Comparison of ENCODE assay signal across 8 cellular contexts in genomic region chr20:49282584-49283171, GRCh38. TPM values are rescaled to one million over a fixed set of nuclear protein-coding genes. Genes with fewer than 3 reads are reported as not detected.
A peak's percentile ranks its signal among the peaks of the same experiment; 100 is the strongest.
DNase-seq lines count a peak whose midpoint lies in the region; ATAC-seq, FAIRE-seq and TF ChIP-seq lines count a peak whose summit lies in the region.
"Had no signal": no experiment of that assay in that cellular context is flagged by ENCODE, and none has a peak within 500 bp of the region (broad histone marks: within the 10 kb centered on the region; RNA-seq: fewer than 3 reads in every experiment).

No MANE protein-coding gene starts in this region.

- H3K36me3 ChIP-seq in GM06990 (ENCODE audit: control insufficient read depth, insufficient read depth, low read length): peaks cover 60% of the 10 kb centered on the region
- H3K36me3 ChIP-seq in neural progenitor cell: peaks cover 24% of the 10 kb centered on the region

- H3K4me1 Mint-ChIP-seq in central memory CD8-positive, alpha-beta T cell: peaks cover 80% of the 10 kb centered on the region
- H3K4me1 Mint-ChIP-seq in neural progenitor cell: peaks cover 53% of the 10 kb centered on the region

- FAIRE-seq in RCC 7860 (lab: Jason Lieb, UNC): no peak

- peaks cover 92% of the 10 kb centered on the region for H4K20me1 ChIP-seq in neural progenitor cell (ENCODE audit: low read depth)

- H3K4me3 ChIP-seq in GM06990 (replicated peaks; ENCODE audit: low read depth, low read length) (peak overlapping the region; percentile 98), neural progenitor cell (peak overlapping the region; percentile 84)

- peak overlapping the region; percentile 95 for H3K4me2 ChIP-seq in neural progenitor cell

- no peak for ATAC-seq in central memory CD8-positive, alpha-beta T cell (replicated peaks; ENCODE audit: extremely low read depth, poor library complexity, severe bottlenecking)
- ATAC-seq in GM19023 (IDR thresholded peaks at IDR 0.05; ENCODE audit: unreplicated experiment): no peak

- peak overlapping the region; percentile 100 for H3K4me3 Mint-ChIP-seq in central memory CD8-positive, alpha-beta T cell
- H3K4me3 Mint-ChIP-seq in neural progenitor cell: peak overlapping the region; percentile 69

- TF ChIP-seq CTCF in GM06990 (IDR thresholded peaks at IDR 0.05; ENCODE audit: insufficient read depth, low read length, poor library complexity, severe bottlenecking) (no peak), neural progenitor cell (IDR thresholded peaks at IDR 0.05) (no peak)

- H3K27me3 ChIP-seq in GM06990 (replicated peaks; ENCODE audit: control insufficient read depth, insufficient read depth, low read length) (no peaks in the 10 kb centered on the region), neural progenitor cell (no peaks in the 10 kb centered on the region)

- H3K27ac Mint-ChIP-seq in central memory CD8-positive, alpha-beta T cell (ENCODE audit: low read depth): peak overlapping the region; percentile 98
- H3K27ac Mint-ChIP-seq in neural progenitor cell: no peak overlapping the region

- H3K4me1 ChIP-seq in neural progenitor cell: peaks cover 54% of the 10 kb centered on the region

- peaks cover 87% of the 10 kb centered on the region for H3F3A ChIP-seq in neural progenitor cell (ENCODE audit: low read depth)

- DNase-seq in GM06990 (ENCODE audit: extremely low read depth, insufficient read length) (no peak), NAMALWA (ENCODE audit: low spot score) (peak; percentile 43), neural progenitor cell (ENCODE audit: low spot score) (peak; percentile 70), SK-N-DZ (ENCODE audit: low spot score) (no peak), RCC 7860 (ENCODE audit: low spot score) (no peak)
- no peak for DNase-seq in central memory CD8-positive, alpha-beta T cell (ENCODE audit: low spot score in 2 of 2)
- DNase-seq: stimulated activated naive CD4-positive, alpha-beta T cell treated with Interleukin-2 at 50 U/mL for 16 hours had no signal

- H3K27me3 Mint-ChIP-seq in central memory CD8-positive, alpha-beta T cell: no peaks in the 10 kb centered on the region
- H3K27me3 Mint-ChIP-seq in neural progenitor cell (ENCODE audit: insufficient read depth, low read depth): peaks cover 25% of the 10 kb centered on the region

- H3K9me3 Mint-ChIP-seq in central memory CD8-positive, alpha-beta T cell: peaks cover 38% of the 10 kb centered on the region
- peaks cover 79% of the 10 kb centered on the region for H3K9me3 Mint-ChIP-seq in neural progenitor cell

- no peak overlapping the region for H3K9ac ChIP-seq in neural progenitor cell

- H3K9me3 ChIP-seq in neural progenitor cell (ENCODE audit: low read depth): no peaks in the 10 kb centered on the region

- peaks cover 89% of the 10 kb centered on the region for H3K36me3 Mint-ChIP-seq in central memory CD8-positive, alpha-beta T cell (ENCODE audit: insufficient read depth)
- peaks cover 88% of the 10 kb centered on the region for H3K36me3 Mint-ChIP-seq in neural progenitor cell

- H3K27ac ChIP-seq in neural progenitor cell: peak overlapping the region; percentile 84

- no peak overlapping the region for H2AFZ ChIP-seq in neural progenitor cell (replicated peaks)

- peaks cover 95% of the 10 kb centered on the region for H3K79me2 ChIP-seq in neural progenitor cell (ENCODE audit: low read depth)

RNA-seq across cellular contexts. Expression of gene ZNFX1, which starts 4.8 kb away (rescaled TPM):
- 6.3 and 6.9 TPM in 2 replicates for total RNA-seq in neural progenitor cell (ENCODE audit: low replicate concordance)
- polyA plus RNA-seq in SK-N-DZ (2014; cell fraction: cytosol; rRNA removed): 5.2 and 6.0 TPM in 2 replicates
- polyA plus RNA-seq in SK-N-DZ (2014; cell fraction: nucleus; rRNA removed): 5.4 and 7.8 TPM in 2 replicates

Comparison
In these comparisons a context has a peak if more than half of its experiments do, and no peak if none do; other contexts are left out.
1. DNase-seq: peak in NAMALWA (single experiment) and neural progenitor cell (single experiment); none in GM06990 (single experiment), central memory CD8-positive, alpha-beta T cell (0 of 2), SK-N-DZ (single experiment) and RCC 7860 (single experiment).